In the genomic region with DNA sequence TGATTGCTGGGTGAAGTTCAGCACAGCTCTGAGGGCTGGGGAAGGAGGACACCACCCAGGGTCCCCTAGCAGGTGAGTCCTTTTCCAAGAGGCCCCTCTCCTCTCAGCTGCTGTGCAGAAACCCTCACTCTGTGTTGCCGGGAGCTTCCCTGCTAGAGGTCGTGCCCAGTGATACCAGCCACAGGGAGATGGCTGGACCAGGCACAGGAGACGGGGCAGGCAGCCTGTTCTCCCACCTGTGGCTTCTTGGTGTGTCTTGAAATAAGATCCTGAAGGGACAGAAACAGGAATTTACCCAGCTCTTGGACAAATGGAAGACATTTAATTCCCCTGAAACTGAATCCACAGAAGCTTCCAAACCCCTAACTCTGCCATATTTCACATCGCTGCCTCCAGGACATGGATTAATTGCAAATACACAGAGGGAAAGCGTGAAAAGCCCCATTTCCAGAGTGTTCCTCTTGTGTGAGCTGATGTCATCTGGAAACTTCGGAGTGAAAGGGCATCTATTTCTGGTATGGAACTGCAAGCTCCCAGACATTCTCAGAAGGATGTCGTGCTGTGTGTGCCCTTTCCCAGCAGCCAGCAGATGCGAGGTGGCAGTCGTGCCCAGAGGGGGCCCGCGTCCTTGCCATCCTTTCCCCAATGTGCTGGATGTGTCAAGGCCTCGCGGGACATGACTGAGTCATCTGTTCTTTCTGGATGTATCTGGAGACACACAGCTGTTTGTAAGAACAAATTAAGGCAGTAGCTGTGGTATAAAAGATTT, we compare ENCODE assay signal across 1 cellular context.
TF ChIP-seq lines count a peak whose summit lies in the region.

No MANE protein-coding gene starts in this region.

TF ChIP-seq in IMR-90, 13 proteins besides CTCF, POLR2A, EP300 and RAD21 (continued from another document):
- TF ChIP-seq ELK1 (IDR thresholded peaks at IDR 0.05; ENCODE audit: borderline replicate concordance, low read depth, low read length) (no peak), SMC3 (IDR thresholded peaks at IDR 0.05; ENCODE audit: low read depth, low read length) (no peak), MAZ (IDR thresholded peaks at IDR 0.05; ENCODE audit: borderline replicate concordance, low read depth, low read length) (no peak)
